Comparison of ENCODE assay signal across 8 cellular contexts in the genomic region with DNA sequence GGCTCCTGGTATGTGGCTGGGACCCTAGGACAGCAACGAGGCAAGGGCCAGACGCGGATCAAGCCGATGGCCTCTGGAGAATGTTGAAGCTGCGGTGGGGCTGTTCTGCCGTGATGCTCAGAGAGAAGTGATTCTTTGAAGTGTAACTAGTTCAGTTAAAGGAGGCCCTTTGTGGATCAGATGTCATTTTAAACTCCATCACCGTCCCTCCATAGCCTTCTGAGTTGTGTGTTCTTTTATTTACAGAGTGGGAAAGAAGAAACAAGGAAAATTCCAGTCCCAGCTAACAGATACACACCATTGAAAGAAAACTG. TPM values are rescaled to one million over a fixed set of nuclear protein-coding genes. Genes with fewer than 3 reads are reported as not detected.
A peak's percentile ranks its signal among the peaks of the same experiment; 100 is the strongest.
DNase-seq lines count a peak whose midpoint lies in the region; ATAC-seq and TF ChIP-seq lines count a peak whose summit lies in the region.

No MANE protein-coding gene starts in this region.

- H3K27ac ChIP-seq in PC-9 (peak overlapping the region; percentile 69), trophoblast cell (ENCODE audit: low read depth, low read length) (peak overlapping the region; percentile 68)

- peak overlapping the region; percentile 65 for H3K18ac ChIP-seq in trophoblast cell (ENCODE audit: low read length)

- TSS peak; percentile 64 for BruUV-seq in Calu3 (replicated peaks; lab: Mats Ljungman, UMichigan)
- BruUV-seq in PC-9 (replicated peaks; lab: Mats Ljungman, UMichigan): TSS peak; percentile 52

- H3K36me3 ChIP-seq in PC-9 (ENCODE audit: low read depth) (peaks cover 21% of the 10 kb centered on the region), trophoblast cell (ENCODE audit: control insufficient read depth in 1 of 2, insufficient read depth in 2 of 2, low read length in 2 of 2) (peaks cover 6 to 10% of the 10 kb centered on the region in 2 experiments)

- H2BK5ac ChIP-seq in trophoblast cell (ENCODE audit: low read depth, low read length, poor library complexity): peak overlapping the region; percentile 66

- H3K79me2 ChIP-seq in PC-9 (ENCODE audit: low read depth) (peaks cover 65% of the 10 kb centered on the region), trophoblast cell (ENCODE audit: control insufficient read depth, insufficient read depth, low read length, poor library complexity) (peaks cover 8% of the 10 kb centered on the region)

- peak overlapping the region; percentile 99 for H3K27ac Mint-ChIP-seq in Calu3 (ENCODE audit: unreplicated experiment)

- H3K27me3 ChIP-seq in PC-9 (ENCODE audit: insufficient read depth, low read depth) (no peaks in the 10 kb centered on the region), trophoblast cell (ENCODE audit: insufficient read depth, low read length) (no peaks in the 10 kb centered on the region)

- no peaks in the 10 kb centered on the region for H3K9me2 ChIP-seq in PC-9 (ENCODE audit: insufficient read depth)

- peak overlapping the region; percentile 26 for H2AK5ac ChIP-seq in trophoblast cell (ENCODE audit: low read length)

- CTCF ChIA-PET in Calu3 (lab: Charles Lee): interaction anchor here (0.5 to 1.5 kb wide), 2 partner anchors 11 to 701 kb away, joined by 3 to 8 read pairs; no protein-coding TSS in a partner anchor
- CTCF ChIA-PET in PC-9 (lab: Charles Lee): interaction anchor here (0.7 kb wide), 1 partner anchor 134 kb away, joined by 3 read pairs; no protein-coding TSS in a partner anchor

- no peaks in the 10 kb centered on the region for H3F3A ChIP-seq in PC-9 (ENCODE audit: insufficient read depth, low read depth)

- H3K4me3 Mint-ChIP-seq in Calu3 (ENCODE audit: low read depth, unreplicated experiment): peak overlapping the region; percentile 98

- peak overlapping the region; percentile 92 for H3K4ac ChIP-seq in trophoblast cell (ENCODE audit: low read depth, low read length)

- H3K79me1 ChIP-seq in trophoblast cell (ENCODE audit: low read length): peaks cover 9% of the 10 kb centered on the region

- H2BK12ac ChIP-seq in trophoblast cell (ENCODE audit: low read length): no peak overlapping the region

- peak overlapping the region; percentile 16 for H2BK120ac ChIP-seq in trophoblast cell (ENCODE audit: insufficient read depth, low read length, poor library complexity)

- H4K12ac ChIP-seq in trophoblast cell (ENCODE audit: low read depth, low read length): peak overlapping the region; percentile 89

- H4K8ac ChIP-seq in trophoblast cell (ENCODE audit: low read depth, low read length): peak overlapping the region; percentile 96

- H3K9me3 Mint-ChIP-seq in Calu3 (ENCODE audit: low read depth, unreplicated experiment): no peaks in the 10 kb centered on the region

- H3K4me1 Mint-ChIP-seq in Calu3 (ENCODE audit: low read depth, unreplicated experiment): peaks cover 16% of the 10 kb centered on the region

- H3K36me3 Mint-ChIP-seq in Calu3 (ENCODE audit: insufficient read depth, unreplicated experiment): peaks cover 46% of the 10 kb centered on the region

- intact Hi-C loops in Calu3 (cut with micrococcal nuclease; ENCODE audit: unreplicated experiment) (no loop called here), PC-9 (cut with micrococcal nuclease; ENCODE audit: unreplicated experiment) (no loop called here)

- H3K4me3 ChIP-seq in PC-9 (peak overlapping the region; percentile 87), epithelial cell of proximal tubule (ENCODE audit: low read depth, low read length) (peak overlapping the region; percentile 85), trophoblast cell (ENCODE audit: low read depth, low read length) (peak overlapping the region; percentile 97)

- peak overlapping the region; percentile 97 for H3K9ac ChIP-seq in trophoblast cell (ENCODE audit: low read length)

- peak overlapping the region; percentile 93 for H3K4me2 ChIP-seq in PC-9
- H3K4me2 ChIP-seq in trophoblast cell (ENCODE audit: low read length): peak overlapping the region; percentile 99

- H4K20me1 ChIP-seq in PC-9 (ENCODE audit: insufficient read depth): no peaks in the 10 kb centered on the region; the same call in 1 of the 2 replicates

- no peak for DNase-seq in Calu3
- DNase-seq in PC-9: no peak
- no peak for DNase-seq in epithelial cell of proximal tubule (ENCODE audit: low read depth)
- DNase-seq in trophoblast cell: no peak
- DNase-seq in UCSD-AML1 (lab: John Stamatoyannopoulos, UW; ENCODE audit: unreplicated experiment): no peak
- DNase-seq in RPMI8226: no peak

- H3K4me1 ChIP-seq in PC-9 (replicated peaks; ENCODE audit: insufficient read depth) (peaks cover 14% of the 10 kb centered on the region), trophoblast cell (ENCODE audit: control insufficient read depth in 1 of 2, insufficient read depth in 2 of 2, low read length in 2 of 2) (no peaks in the 10 kb centered on the region)

- peak overlapping the region; percentile 2 for H3K23ac ChIP-seq in trophoblast cell (ENCODE audit: low read length)

- POLR2A ChIA-PET in PC-9 (lab: Charles Lee; ENCODE audit: unreplicated experiment): interaction anchor here (0.5 to 1.1 kb wide), 4 partner anchors 12 to 95 kb away, joined by 3 to 8 read pairs (median 4); partner anchors contain the start of gene C1D

- WGBS in trophoblast cell (ENCODE audit: extremely low coverage, insufficient coverage, insufficient read length): no CpG with 5 or more reads among the region's 7 CpGs

- H2AFZ ChIP-seq in PC-9: peak overlapping the region; percentile 93
- peak overlapping the region; percentile 85 for H2AFZ ChIP-seq in trophoblast cell (ENCODE audit: insufficient read depth, low read length, poor library complexity)

- peak overlapping the region; percentile 88 for H3K14ac ChIP-seq in trophoblast cell (ENCODE audit: low read length)

- no peaks in the 10 kb centered on the region for H3K27me3 Mint-ChIP-seq in Calu3 (ENCODE audit: unreplicated experiment)

- TF ChIP-seq CTCF in Calu3 (IDR thresholded peaks at IDR 0.05; ENCODE audit: unreplicated experiment): no peak
- no peak for TF ChIP-seq CTCF in PC-9 (conservative IDR thresholded peaks at IDR 0.05)
- TF ChIP-seq CTCF in epithelial cell of proximal tubule (conservative IDR thresholded peaks at IDR 0.05; ENCODE audit: low read depth, low read length): no peak

- no peak for ATAC-seq in GM19397 (IDR thresholded peaks at IDR 0.05; ENCODE audit: unreplicated experiment)
- ATAC-seq in GM18858 (IDR thresholded peaks at IDR 0.05; ENCODE audit: unreplicated experiment): no peak

- peak overlapping the region; percentile 81 for H4K91ac ChIP-seq in trophoblast cell (ENCODE audit: low read depth, low read length)

- no peaks in the 10 kb centered on the region for H3K9me3 ChIP-seq in PC-9 (ENCODE audit: insufficient read depth, low read depth)
- no peaks in the 10 kb centered on the region for H3K9me3 ChIP-seq in trophoblast cell (ENCODE audit: insufficient read depth, low read depth, low read length)

RNA-seq across cellular contexts. Expression of gene PNO1, which starts 0.4 kb away (rescaled TPM):
- total RNA-seq in Calu3 (2022) (23.6 and 24.3 TPM in 2 replicates), PC-9 (2021) (11.2 and 17.8 TPM in 2 replicates), epithelial cell of proximal tubule (17.5 and 43.0 TPM in 2 replicates)
- 13.9 and 14.0 TPM in 2 replicates for polyA plus RNA-seq in trophoblast cell (2013)
